In the genomic region with DNA sequence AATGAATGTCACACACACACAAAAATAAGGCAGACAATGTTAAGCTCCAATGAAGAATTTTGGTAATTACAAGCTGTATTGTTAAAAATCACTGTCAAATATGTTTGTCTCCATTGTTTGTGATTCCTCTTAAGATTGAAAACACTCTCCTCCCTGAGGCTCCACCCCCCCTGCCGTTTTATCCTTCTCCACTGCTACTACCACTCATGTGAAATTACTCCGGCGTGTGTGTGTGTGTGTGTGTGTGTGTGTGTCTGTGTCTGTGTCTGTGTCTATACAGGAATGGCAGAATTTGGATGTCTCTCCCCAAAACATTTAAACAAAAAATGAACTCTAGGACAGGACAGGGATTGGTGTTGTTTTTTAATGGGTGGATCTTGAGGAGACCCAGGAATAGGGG, we compare ENCODE assay signal across 22 cellular contexts.
"Had no signal": no experiment of that assay in that cellular context is flagged by ENCODE, and none has a peak within 500 bp of the region (broad histone marks: within the 10 kb centered on the region; RNA-seq: fewer than 3 reads in every experiment).

No MANE protein-coding gene starts in this region.

- H3K4me1 Mint-ChIP-seq: naive thymus-derived CD8-positive, alpha-beta T cell; stimulated activated effector memory CD8-positive, alpha-beta T cell treated with anti-CD3 and anti-CD28 coated beads, Interleukin-12 subunit alpha, Interleukin-12 subunit beta, amount 100 ng/mL, for 72 hours had no signal

- ATAC-seq: effector memory CD8-positive, alpha-beta T cell; gastrocnemius medialis; left ventricle myocardium superior; lower lobe of right lung; naive thymus-derived CD8-positive, alpha-beta T cell; psoas muscle; right cardiac atrium had no signal

- H3K27me3 Mint-ChIP-seq: effector memory CD8-positive, alpha-beta T cell; naive thymus-derived CD8-positive, alpha-beta T cell had no signal

- H3K9me3 ChIP-seq: gastrocnemius medialis, lower lobe of right lung, ovary, psoas muscle, sigmoid colon, stomach, thyroid gland, vagina had no signal

- H3K36me3 Mint-ChIP-seq: stimulated activated effector memory CD8-positive, alpha-beta T cell treated with anti-CD3 and anti-CD28 coated beads, Interleukin-12 subunit alpha, Interleukin-12 subunit beta, amount 100 ng/mL, for 72 hours had no signal

- H3K9me3 Mint-ChIP-seq: effector memory CD8-positive, alpha-beta T cell; naive thymus-derived CD8-positive, alpha-beta T cell; nephron progenitor cell; stimulated activated effector memory CD8-positive, alpha-beta T cell treated with anti-CD3 and anti-CD28 coated beads, Interleukin-12 subunit alpha, Interleukin-12 subunit beta, amount 100 ng/mL, for 72 hours had no signal

- DNase-seq: effector memory CD8-positive, alpha-beta T cell; foreskin fibroblast; gastrocnemius medialis; head of caudate nucleus; left ventricle myocardium superior; lower lobe of right lung; naive thymus-derived CD8-positive, alpha-beta T cell; nephron progenitor cell; occipital lobe; ovary; posterior cingulate gyrus; psoas muscle; right cardiac atrium; sigmoid colon; stimulated activated CD4-positive, alpha-beta T cell treated with anti-CD3 and anti-CD28 coated beads, Interleukin-2, amount 100 ng/mL, for 24 hours; stimulated activated CD4-positive, alpha-beta T cell treated with anti-CD3 and anti-CD28 coated beads, Interleukin-4, amount 100 ng/mL, for 24 hours; stimulated activated naive CD4-positive, alpha-beta T cell treated with Interleukin-2 at 50 U/mL for 16 hours; stomach; thyroid gland; trophoblast cell had no signal

- H3K27me3 ChIP-seq: gastrocnemius medialis, ovary, sigmoid colon, stomach, thyroid gland, vagina had no signal

- H3K4me3 Mint-ChIP-seq: effector memory CD8-positive, alpha-beta T cell; naive thymus-derived CD8-positive, alpha-beta T cell; nephron progenitor cell; stimulated activated effector memory CD8-positive, alpha-beta T cell treated with anti-CD3 and anti-CD28 coated beads, Interleukin-12 subunit alpha, Interleukin-12 subunit beta, amount 100 ng/mL, for 72 hours had no signal

- H3K4me1 ChIP-seq: gastrocnemius medialis, lower lobe of right lung, psoas muscle, stomach, thyroid gland, vagina had no signal

- H3K27ac Mint-ChIP-seq: effector memory CD8-positive, alpha-beta T cell; naive thymus-derived CD8-positive, alpha-beta T cell; nephron progenitor cell; stimulated activated effector memory CD8-positive, alpha-beta T cell treated with anti-CD3 and anti-CD28 coated beads, Interleukin-12 subunit alpha, Interleukin-12 subunit beta, amount 100 ng/mL, for 72 hours had no signal

- H3K4me3 ChIP-seq: gastrocnemius medialis, lower lobe of right lung, ovary, psoas muscle, sigmoid colon, stomach, thyroid gland, vagina had no signal

- H3K36me3 ChIP-seq: gastrocnemius medialis, lower lobe of right lung, ovary, sigmoid colon, stomach, thyroid gland, vagina had no signal

- H3K27ac ChIP-seq: gastrocnemius medialis, lower lobe of right lung, ovary, psoas muscle, sigmoid colon, stomach, thyroid gland, vagina had no signal
